In the genomic region with DNA sequence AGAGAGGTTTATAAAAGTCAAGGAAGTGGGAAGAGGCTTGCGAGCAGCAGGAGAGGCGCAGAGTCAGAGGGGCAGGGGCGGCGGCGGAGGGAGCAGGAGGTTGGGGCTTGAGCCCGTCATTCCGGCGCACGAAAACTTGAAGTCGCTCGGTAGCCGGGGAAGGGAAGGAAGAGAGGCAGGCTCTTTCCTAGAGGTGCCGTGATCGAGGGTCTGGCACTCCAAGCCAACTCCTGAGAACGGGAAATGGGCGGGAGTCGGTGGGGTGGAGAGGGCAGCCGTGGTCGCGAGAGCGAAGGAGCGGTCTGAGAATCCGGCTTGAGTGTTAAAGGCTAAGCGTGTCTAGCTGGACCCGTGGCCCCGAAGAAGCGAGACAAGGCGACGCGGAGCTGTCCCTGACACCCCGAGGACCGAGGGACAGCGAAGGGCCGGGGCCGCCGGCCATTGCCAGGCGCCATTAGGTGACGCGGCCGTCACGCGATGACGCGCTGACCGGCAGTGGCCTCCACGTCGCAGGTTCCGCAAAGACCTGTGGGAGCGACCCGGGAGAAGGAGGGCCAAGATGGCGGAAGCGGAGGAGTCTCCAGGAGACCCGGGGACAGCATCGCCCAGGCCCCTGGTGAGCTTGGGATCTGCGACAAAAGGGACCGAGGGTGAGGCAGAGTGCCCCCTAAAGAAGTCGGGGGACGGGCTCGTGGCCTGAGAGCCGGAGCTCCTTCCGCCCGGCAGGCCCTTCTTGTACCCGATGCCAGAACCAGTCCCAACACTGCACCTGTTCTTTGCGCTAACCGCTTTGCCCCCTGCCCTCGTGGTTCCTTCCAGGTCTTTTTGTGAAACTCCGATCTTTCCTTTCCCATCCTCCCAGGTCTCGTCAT, we compare ENCODE assay signal across 8 cellular contexts. TPM values are rescaled to one million over a fixed set of nuclear protein-coding genes. Genes with fewer than 3 reads are reported as not detected.
DNase-seq lines count a peak whose midpoint lies in the region; ATAC-seq and TF ChIP-seq lines count a peak whose summit lies in the region.

A gene with protein sequence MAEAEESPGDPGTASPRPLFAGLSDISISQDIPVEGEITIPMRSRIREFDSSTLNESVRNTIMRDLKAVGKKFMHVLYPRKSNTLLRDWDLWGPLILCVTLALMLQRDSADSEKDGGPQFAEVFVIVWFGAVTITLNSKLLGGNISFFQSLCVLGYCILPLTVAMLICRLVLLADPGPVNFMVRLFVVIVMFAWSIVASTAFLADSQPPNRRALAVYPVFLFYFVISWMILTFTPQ (plus strand): TSS at position 544 of the 872 bp plus-strand sequence. CDS start 16 bp downstream, at position 560.

- peak; percentile 99 for ATAC-seq in GM18498 (IDR thresholded peaks at IDR 0.05; ENCODE audit: unreplicated experiment)
- ATAC-seq in HG02759 (IDR thresholded peaks at IDR 0.05; ENCODE audit: unreplicated experiment), result peak; percentile 99

- H3K27ac ChIP-seq in right atrium auricular region, result peak within 1 kb of the TSS; percentile 91 to 92
- peak within 1 kb of the TSS; percentile 93 for H3K27ac ChIP-seq in vagina

- H3K9me3 ChIP-seq in right atrium auricular region (no peaks in the 10 kb centered on the region), vagina (no peaks in the 10 kb centered on the region)

- H3K4me1 ChIP-seq in right atrium auricular region (peaks cover 0 to 7% of the 10 kb centered on the region in 2 donors), vagina (peaks cover 13% of the 10 kb centered on the region)

- H3K4me3 ChIP-seq in right atrium auricular region (peak within 1 kb of the TSS; percentile 59 to 60), vagina (peak within 1 kb of the TSS; percentile 65 to 67)

- no peaks in the 10 kb centered on the region for H3K36me3 ChIP-seq in right atrium auricular region
- no peaks in the 10 kb centered on the region for H3K36me3 ChIP-seq in vagina

- DNase-seq in NCI-H1436 treated with DMSO at 0.1 percent for 48 hours (lab: John Stamatoyannopoulos, UW) (peak; percentile 21), anterior cingulate cortex (lab: John Stamatoyannopoulos, UW) (peak; percentile 9 to 83 (median 66)), right atrium auricular region (ENCODE audit: low spot score) (peak; percentile 78), putamen (ENCODE audit: low spot score) (peak; percentile 75), vagina (ENCODE audit: extremely low spot score in 2 of 2) (peak in 1 of 2 donors; percentile 87)

- TF ChIP-seq CTCF in right atrium auricular region (IDR thresholded peaks at IDR 0.05), result no peak
- no peak for TF ChIP-seq CTCF in vagina (IDR thresholded peaks at IDR 0.05)

- intact Hi-C loops in T-helper 2 cell treated with Interferon-gamma antibody and Interleukin-4, amounts not matched to agents 100 ng/mL and 5 ng/mL, for 36 hours (cut with micrococcal nuclease), result loop anchor here (2.0 to 5.0 kb wide), 2 partner anchors 56 to 194 kb away; no protein-coding TSS in a partner anchor
- intact Hi-C loops in vagina (cut with DNase I), result no loop called here

- no peaks in the 10 kb centered on the region for H3K27me3 ChIP-seq in right atrium auricular region
- H3K27me3 ChIP-seq in vagina, result no peaks in the 10 kb centered on the region

- peak in 1 of 2 donors; percentile 59 for TF ChIP-seq POLR2A in vagina (IDR thresholded peaks at IDR 0.05)

RNA-seq across cellular contexts. Expression of the gene that starts here (rescaled TPM):
- total RNA-seq in T-helper 2 cell treated with Interferon-gamma antibody and Interleukin-4, amounts not matched to agents 100 ng/mL and 5 ng/mL, for 36 hours, result 15.9 and 19.1 TPM in 2 replicates
- total RNA-seq in right atrium auricular region (10 to 100 TPM; 20.1 to 23.4 TPM), vagina (19.2 TPM)
